1 cellular context compared by ENCODE assay signal in genomic region chr2:127811397-127811860, GRCh38.
TF ChIP-seq lines count a peak whose summit lies in the region.

No MANE protein-coding gene starts in this region.

TF ChIP-seq in HepG2, 621 proteins besides CTCF, POLR2A, EP300 and RAD21 (continued from another document and continues in another):
- TF ChIP-seq HOMEZ (CRISPR knock-in tag; IDR thresholded peaks at IDR 0.05; ENCODE audit: low read depth) (peak; percentile 10; the same call in 1 of the 2 replicates), TEF (CRISPR knock-in tag; IDR thresholded peaks at IDR 0.05) (no peak), ZNF501 (CRISPR knock-in tag; IDR thresholded peaks at IDR 0.05) (peak; percentile 93), STAT6 (CRISPR knock-in tag; IDR thresholded peaks at IDR 0.05; ENCODE audit: borderline replicate concordance) (peak; percentile 52; the same call in 1 of the 2 replicates), FOXA3 (CRISPR knock-in tag; IDR thresholded peaks at IDR 0.05) (no peak), GABPB1 (CRISPR knock-in tag; IDR thresholded peaks at IDR 0.05) (peak; percentile 9; the same call in 1 of the 2 replicates), HMGXB4 (CRISPR knock-in tag; IDR thresholded peaks at IDR 0.05; ENCODE audit: borderline replicate concordance in 1 of 2, low read depth in 1 of 2) (peak in 1 of 2 experiments; percentile 37; a peak in 1 of 4 replicates), ZBTB7A (CRISPR knock-in tag; IDR thresholded peaks at IDR 0.05) (0 out of 2 replicates have a peak, but pooled peaks have one; percentile 11), AHDC1 (CRISPR knock-in tag; IDR thresholded peaks at IDR 0.05; ENCODE audit: borderline replicate concordance) (0 out of 2 replicates have a peak, but pooled peaks have one; percentile 8), CHD4 (IDR thresholded peaks at IDR 0.05; ENCODE audit: borderline replicate concordance, low read length) (peak; percentile 75; the same call in 1 of the 2 replicates), TGIF2 (CRISPR knock-in tag; IDR thresholded peaks at IDR 0.05) (0 out of 2 replicates have a peak, but pooled peaks have one; percentile 1), ZNF326 (CRISPR knock-in tag; IDR thresholded peaks at IDR 0.05; ENCODE audit: borderline replicate concordance) (no peak), TFDP1 (CRISPR knock-in tag; IDR thresholded peaks at IDR 0.05; ENCODE audit: borderline replicate concordance) (no peak), ZNF331 (CRISPR knock-in tag; IDR thresholded peaks at IDR 0.05) (0 out of 2 replicates have a peak, but pooled peaks have one; percentile 10), ZEB1 (IDR thresholded peaks at IDR 0.05; ENCODE audit: insufficient replicate concordance, low read depth) (peak; percentile 24), ZNF512B (CRISPR knock-in tag; IDR thresholded peaks at IDR 0.05; ENCODE audit: borderline replicate concordance) (peak; percentile 6; the same call in 1 of the 2 replicates), AFF4 (CRISPR knock-in tag; IDR thresholded peaks at IDR 0.05) (peak; percentile 11; the same call in 1 of the 2 replicates), ZFP91 (CRISPR knock-in tag; IDR thresholded peaks at IDR 0.05; ENCODE audit: borderline replicate concordance) (peak; percentile 40), SALL1 (CRISPR knock-in tag; IDR thresholded peaks at IDR 0.05) (peak; percentile 68; the same call in 1 of the 2 replicates), SRY (CRISPR knock-in tag; IDR thresholded peaks at IDR 0.05) (no peak), ASH2L (IDR thresholded peaks at IDR 0.05; ENCODE audit: insufficient read length, low read depth, low read length) (peak; percentile 19), ZNF335 (CRISPR knock-in tag; IDR thresholded peaks at IDR 0.05) (0 out of 2 replicates have a peak, but pooled peaks have one; percentile 22), ZFP62 (CRISPR knock-in tag; IDR thresholded peaks at IDR 0.05) (no peak), NR2F6 (IDR thresholded peaks at IDR 0.05) (no peak), NR2F6 (CRISPR knock-in tag; IDR thresholded peaks at IDR 0.05) (no peak), ZSCAN5A (CRISPR knock-in tag; IDR thresholded peaks at IDR 0.05; ENCODE audit: borderline replicate concordance) (0 out of 2 replicates have a peak, but pooled peaks have one; percentile 5), U2AF1 (optimal IDR thresholded peaks at IDR 0.05; ENCODE audit: low read depth, low read length) (no peak), MBD4 (IDR thresholded peaks at IDR 0.05; ENCODE audit: borderline replicate concordance, low read length) (no peak)
